18 cellular contexts compared by ENCODE assay signal in genomic region chr2:16142383-16143361, GRCh38.
DNase-seq lines count a peak whose midpoint lies in the region; ATAC-seq and TF ChIP-seq lines count a peak whose summit lies in the region.
"Had no signal": no experiment of that assay in that cellular context is flagged by ENCODE, and none has a peak within 500 bp of the region (broad histone marks: within the 10 kb centered on the region; RNA-seq: fewer than 3 reads in every experiment).

No MANE protein-coding gene starts in this region.

- H3K9me3 Mint-ChIP-seq in activated naive CD4-positive, alpha-beta T cell treated with anti-CD3 and anti-CD28 coated beads, Interleukin-2, amount 10 ng/mL, durations not matched to agents 7 days and 5 days = no peaks in the 10 kb centered on the region
- no peaks in the 10 kb centered on the region for H3K9me3 Mint-ChIP-seq in T-helper 2 cell treated with Interferon-gamma antibody and Interleukin-4, amounts not matched to agents 5 μg/mL and 100 μg/mL, for 36 hours
- H3K9me3 Mint-ChIP-seq in neural progenitor cell = peaks cover 2% of the 10 kb centered on the region
- H3K9me3 Mint-ChIP-seq: activated naive CD4-positive, alpha-beta T cell treated with anti-CD3 and anti-CD28 coated beads, Interleukin-2, amount 50 U/mL, for 24 hours had no signal

- no peaks in the 10 kb centered on the region for H4K20me1 ChIP-seq in neural progenitor cell (ENCODE audit: low read depth)

- no peak overlapping the region for H3K4me2 ChIP-seq in neural progenitor cell

- no peak overlapping the region for H3K9ac ChIP-seq in neural progenitor cell

- ATAC-seq in right lobe of liver (peak; percentile 25 to 70 (median 46)), HG03457 (IDR thresholded peaks at IDR 0.05; ENCODE audit: unreplicated experiment) (no peak)
- ATAC-seq: heart right ventricle, PC-3 had no signal

- H3K27me3 ChIP-seq in right lobe of liver = no peaks in the 10 kb centered on the region
- no peaks in the 10 kb centered on the region for H3K27me3 ChIP-seq in vagina
- H3K27me3 ChIP-seq in neural progenitor cell = no peaks in the 10 kb centered on the region
- H3K27me3 ChIP-seq: heart right ventricle, ovary had no signal

- H3K4me1 Mint-ChIP-seq in activated naive CD4-positive, alpha-beta T cell treated with anti-CD3 and anti-CD28 coated beads, Interleukin-2, amount 10 ng/mL, durations not matched to agents 7 days and 5 days = no peaks in the 10 kb centered on the region
- H3K4me1 Mint-ChIP-seq in T-helper 2 cell treated with Interferon-gamma antibody and Interleukin-4, amounts not matched to agents 5 μg/mL and 100 μg/mL, for 36 hours (ENCODE audit: low read depth) = no peaks in the 10 kb centered on the region
- peaks cover 24% of the 10 kb centered on the region for H3K4me1 Mint-ChIP-seq in neural progenitor cell
- H3K4me1 Mint-ChIP-seq: activated naive CD4-positive, alpha-beta T cell treated with anti-CD3 and anti-CD28 coated beads, Interleukin-2, amount 50 U/mL, for 24 hours had no signal

- TF ChIP-seq POLR2A in right lobe of liver (IDR thresholded peaks at IDR 0.05) = no peak
- no peak for TF ChIP-seq POLR2A in vagina (IDR thresholded peaks at IDR 0.05)

- peaks cover 69% of the 10 kb centered on the region for H3F3A ChIP-seq in neural progenitor cell (ENCODE audit: low read depth)

- no peaks in the 10 kb centered on the region for H3K9me3 ChIP-seq in right lobe of liver
- no peaks in the 10 kb centered on the region for H3K9me3 ChIP-seq in vagina
- H3K9me3 ChIP-seq in neural progenitor cell (ENCODE audit: low read depth) = no peaks in the 10 kb centered on the region
- H3K9me3 ChIP-seq: heart right ventricle, ovary had no signal

- peaks cover 0 to 10% (median 0%) of the 10 kb centered on the region in 4 donors for H3K4me1 ChIP-seq in right lobe of liver
- H3K4me1 ChIP-seq in vagina = no peaks in the 10 kb centered on the region
- peaks cover 22% of the 10 kb centered on the region for H3K4me1 ChIP-seq in neural progenitor cell
- H3K4me1 ChIP-seq: heart right ventricle had no signal

- no peaks in the 10 kb centered on the region for H3K27me3 Mint-ChIP-seq in activated naive CD4-positive, alpha-beta T cell treated with anti-CD3 and anti-CD28 coated beads, Interleukin-2, amount 10 ng/mL, durations not matched to agents 7 days and 5 days
- H3K27me3 Mint-ChIP-seq in T-helper 2 cell treated with Interferon-gamma antibody and Interleukin-4, amounts not matched to agents 5 μg/mL and 100 μg/mL, for 36 hours (ENCODE audit: low read depth) = no peaks in the 10 kb centered on the region
- peaks cover 3% of the 10 kb centered on the region for H3K27me3 Mint-ChIP-seq in neural progenitor cell (ENCODE audit: insufficient read depth, low read depth)
- H3K27me3 Mint-ChIP-seq: activated naive CD4-positive, alpha-beta T cell treated with anti-CD3 and anti-CD28 coated beads, Interleukin-2, amount 50 U/mL, for 24 hours had no signal

- no peak overlapping the region for H3K4me3 ChIP-seq in right lobe of liver
- H3K4me3 ChIP-seq in vagina = no peak overlapping the region
- no peak overlapping the region for H3K4me3 ChIP-seq in neural progenitor cell
- H3K4me3 ChIP-seq: heart right ventricle, ovary had no signal

- 30% methylated on average over 9 of the region's 9 CpGs for WGBS in right lobe of liver (ENCODE audit: insufficient coverage, low coverage, low lambda C conversion rate, missing lambda C conversion rate)

- CTCF ChIA-PET in activated naive CD4-positive, alpha-beta T cell treated with anti-CD3 and anti-CD28 coated beads, Interleukin-2, amount 10 ng/mL, durations not matched to agents 7 days and 5 days (lab: Charles Lee) = no interaction called here

- no peak overlapping the region for H3K27ac ChIP-seq in right lobe of liver
- no peak overlapping the region for H3K27ac ChIP-seq in vagina
- H3K27ac ChIP-seq in neural progenitor cell = no peak overlapping the region
- H3K27ac ChIP-seq: heart right ventricle, ovary had no signal

- H3K36me3 ChIP-seq in right lobe of liver (no peaks in the 10 kb centered on the region), vagina (no peaks in the 10 kb centered on the region), neural progenitor cell (no peaks in the 10 kb centered on the region)
- H3K36me3 ChIP-seq: heart right ventricle, ovary had no signal

- H3K36me3 Mint-ChIP-seq in activated naive CD4-positive, alpha-beta T cell treated with anti-CD3 and anti-CD28 coated beads, Interleukin-2, amount 10 ng/mL, durations not matched to agents 7 days and 5 days = no peaks in the 10 kb centered on the region
- H3K36me3 Mint-ChIP-seq in T-helper 2 cell treated with Interferon-gamma antibody and Interleukin-4, amounts not matched to agents 5 μg/mL and 100 μg/mL, for 36 hours (ENCODE audit: low read depth) = no peaks in the 10 kb centered on the region
- no peaks in the 10 kb centered on the region for H3K36me3 Mint-ChIP-seq in neural progenitor cell
- H3K36me3 Mint-ChIP-seq: activated naive CD4-positive, alpha-beta T cell treated with anti-CD3 and anti-CD28 coated beads, Interleukin-2, amount 50 U/mL, for 24 hours had no signal

- H3K4me3 Mint-ChIP-seq in activated naive CD4-positive, alpha-beta T cell treated with anti-CD3 and anti-CD28 coated beads, Interleukin-2, amount 10 ng/mL, durations not matched to agents 7 days and 5 days = no peak overlapping the region
- H3K4me3 Mint-ChIP-seq in T-helper 2 cell treated with Interferon-gamma antibody and Interleukin-4, amounts not matched to agents 5 μg/mL and 100 μg/mL, for 36 hours = no peak overlapping the region
- no peak overlapping the region for H3K4me3 Mint-ChIP-seq in neural progenitor cell
- H3K4me3 Mint-ChIP-seq: activated naive CD4-positive, alpha-beta T cell treated with anti-CD3 and anti-CD28 coated beads, Interleukin-2, amount 50 U/mL, for 24 hours had no signal

- intact Hi-C loops in right lobe of liver (cut with DNase I) (no loop called here), vagina (cut with DNase I) (no loop called here)

- no peak for TF ChIP-seq CTCF in right lobe of liver (IDR thresholded peaks at IDR 0.05)
- TF ChIP-seq CTCF in vagina (IDR thresholded peaks at IDR 0.05) = no peak
- TF ChIP-seq CTCF in neural progenitor cell (IDR thresholded peaks at IDR 0.05) = no peak

- no peaks in the 10 kb centered on the region for H3K79me2 ChIP-seq in neural progenitor cell (ENCODE audit: low read depth)

- peak; percentile 34 for DNase-seq in activated naive CD4-positive, alpha-beta T cell treated with anti-CD3 and anti-CD28 coated beads, Interleukin-2, amount 10 ng/mL, durations not matched to agents 7 days and 5 days
- no peak for DNase-seq in activated naive CD4-positive, alpha-beta T cell (lab: John Stamatoyannopoulos, UW)
- DNase-seq in T-helper 2 cell treated with Interferon-gamma antibody and Interleukin-4, amounts not matched to agents 5 μg/mL and 100 μg/mL, for 36 hours (ENCODE audit: low spot score) = no peak
- no peak for DNase-seq in right lobe of liver
- peak; percentile 31 to 49 for DNase-seq in vagina (ENCODE audit: extremely low spot score in 2 of 2)
- no peak for DNase-seq in DMS79 (lab: John Stamatoyannopoulos, UW)
- no peak for DNase-seq in neural progenitor cell (ENCODE audit: low spot score)
- DNase-seq: activated CD4-positive, alpha-beta T cell treated with anti-CD3 and anti-CD28 coated beads for 48 hours; AML-193; cerebellar nuclear complex; heart right ventricle; Karpas-422; NCI-H2029 treated with DMSO at 0.1 percent for 48 hours; ovary; PC-3; stimulated activated CD8-positive, alpha-beta memory T cell treated with anti-CD3 and anti-CD28 coated beads, Interleukin-4, amount 100 ng/mL, for 48 hours had no signal

- no peak overlapping the region for H2AFZ ChIP-seq in neural progenitor cell (replicated peaks)

- peak overlapping the region; percentile 4 for H3K27ac Mint-ChIP-seq in activated naive CD4-positive, alpha-beta T cell treated with anti-CD3 and anti-CD28 coated beads, Interleukin-2, amount 10 ng/mL, durations not matched to agents 7 days and 5 days
- H3K27ac Mint-ChIP-seq in T-helper 2 cell treated with Interferon-gamma antibody and Interleukin-4, amounts not matched to agents 5 μg/mL and 100 μg/mL, for 36 hours = peak overlapping the region; percentile 40
- H3K27ac Mint-ChIP-seq in neural progenitor cell = no peak overlapping the region
- H3K27ac Mint-ChIP-seq: activated naive CD4-positive, alpha-beta T cell treated with anti-CD3 and anti-CD28 coated beads, Interleukin-2, amount 50 U/mL, for 24 hours had no signal

Comparison
In these comparisons a context has a peak if more than half of its experiments do, and no peak if none do; other contexts are left out.
1. DNase-seq: peak in activated naive CD4-positive, alpha-beta T cell treated with anti-CD3 and anti-CD28 coated beads, Interleukin-2, amount 10 ng/mL, durations not matched to agents 7 days and 5 days (single experiment) and vagina (2 of 2); none in activated naive CD4-positive, alpha-beta T cell (0 of 4), T-helper 2 cell treated with Interferon-gamma antibody and Interleukin-4, amounts not matched to agents 5 μg/mL and 100 μg/mL, for 36 hours (single experiment), right lobe of liver (0 of 3), DMS79 (single experiment) and neural progenitor cell (single experiment).